Comparison of ENCODE assay signal across 36 cellular contexts in genomic region chr22:26784772-26785171, GRCh38.
"Had no signal": no experiment of that assay in that cellular context is flagged by ENCODE, and none has a peak within 500 bp of the region (broad histone marks: within the 10 kb centered on the region; RNA-seq: fewer than 3 reads in every experiment).

No MANE protein-coding gene starts in this region.

- H3K4me1 ChIP-seq: adrenal gland, body of pancreas, breast epithelium had no signal

- H3K27ac Mint-ChIP-seq: activated B cell treated with CpG ODN at 0.5 μM for 24 hours; activated CD4-positive, alpha-beta memory T cell treated with anti-CD3 and anti-CD28 coated beads for 36 hours; activated CD4-positive, alpha-beta T cell treated with anti-CD3 and anti-CD28 coated beads, Interleukin-2, amount 10 ng/mL, durations not matched to agents 24 days and 14 days; activated naive CD4-positive, alpha-beta T cell treated with anti-CD3 and anti-CD28 coated beads for 36 hours; activated T-cell treated with anti-CD3 and anti-CD28 coated beads, Interleukin-2, amount 50 U/mL, for 72 hours; activated T-helper 17 cell treated with anti-CD3 and anti-CD28 coated beads, Interleukin-2, amount 50 U/mL, for 72 hours; T-helper 1 cell treated with Interleukin-12 subunit alpha and Interleukin-12 subunit beta and Interleukin-4 antibody, amounts not matched to agents 30 μg/mL and 1 μg/mL, for 36 hours; T-helper 2 cell treated with Interferon-gamma antibody and Interleukin-4, amounts not matched to agents 5 μg/mL and 100 μg/mL, for 36 hours had no signal

- H3K9me3 Mint-ChIP-seq: activated B cell treated with CpG ODN at 0.5 μM for 24 hours; activated CD8-positive, alpha-beta T cell treated with anti-CD3 and anti-CD28 coated beads for 36 hours; activated naive CD8-positive, alpha-beta T cell treated with anti-CD3 and anti-CD28 coated beads for 36 hours; activated T-cell treated with anti-CD3 and anti-CD28 coated beads, Interleukin-2, amount 50 U/mL, for 4 hours; activated T-helper 17 cell treated with anti-CD3 and anti-CD28 coated beads, Interleukin-2, amount 50 U/mL, for 72 hours had no signal

- H3K4me1 Mint-ChIP-seq: activated CD4-positive, alpha-beta T cell treated with anti-CD3 and anti-CD28 coated beads, Interleukin-2, amount 10 ng/mL, durations not matched to agents 24 days and 14 days; activated T-helper 17 cell treated with anti-CD3 and anti-CD28 coated beads, Interleukin-2, amount 50 U/mL, for 72 hours had no signal

- H3K27me3 ChIP-seq: adrenal gland, body of pancreas, brain microvascular endothelial cell, breast epithelium had no signal

- DNase-seq: activated B cell treated with CpG ODN at 0.5 μM for 24 hours; activated CD4-positive, alpha-beta memory T cell treated with anti-CD3 and anti-CD28 coated beads for 36 hours; activated CD4-positive, alpha-beta T cell treated with anti-CD3 and anti-CD28 coated beads for 4 hours; activated CD4-positive, alpha-beta T cell treated with anti-CD3 and anti-CD28 coated beads, Interleukin-2, amount 10 ng/mL, durations not matched to agents 24 days and 14 days; activated CD4-positive, alpha-beta T cell treated with anti-CD3 and anti-CD28 coated beads, Interleukin-2, amount 50 U/mL, for 1 hour; activated CD4-positive, alpha-beta T cell treated with anti-CD3 and anti-CD28 coated beads, Interleukin-2, amount 50 U/mL, for 4 hours; activated CD4-positive, CD25-positive, alpha-beta regulatory T cell treated with anti-CD3 and anti-CD28 coated beads, Interleukin-2, amount 50 U/mL, for 72 hours; activated CD8-positive, alpha-beta memory T cell treated with anti-CD3 and anti-CD28 coated beads, Interleukin-2, amount 50 U/mL, for 4 hours; activated CD8-positive, alpha-beta T cell treated with anti-CD3 and anti-CD28 coated beads for 36 hours; activated effector memory CD4-positive, alpha-beta T cell treated with anti-CD3 and anti-CD28 coated beads, Interleukin-2, amount 50 U/mL, for 16 hours; activated gamma-delta T cell treated with Interleukin-2 at 50 U/mL for 16 hours; activated naive CD4-positive, alpha-beta T cell; activated naive CD4-positive, alpha-beta T cell treated with anti-CD3 and anti-CD28 coated beads for 36 hours; activated naive CD4-positive, alpha-beta T cell treated with anti-CD3 and anti-CD28 coated beads, Interleukin-2, amount 50 U/mL, for 16 hours; activated T-cell treated with anti-CD3 and anti-CD28 coated beads for 4 hours; activated T-cell treated with anti-CD3 and anti-CD28 coated beads, Interleukin-2, amount 50 U/mL, for 1 hour; activated T-cell treated with anti-CD3 and anti-CD28 coated beads, Interleukin-2, amount 50 U/mL, for 4 hours; activated T-cell treated with anti-CD3 and anti-CD28 coated beads, Interleukin-2, amount 50 U/mL, for 72 hours; adrenal gland; amniotic stem cell; aorta; body of pancreas; brain microvascular endothelial cell; central memory CD4-positive, alpha-beta T cell; T-helper 1 cell; T-helper 2 cell; T-helper 9 cell had no signal

- H3K27me3 Mint-ChIP-seq: activated B cell treated with CpG ODN at 0.5 μM for 24 hours; activated CD4-positive, alpha-beta memory T cell treated with anti-CD3 and anti-CD28 coated beads for 36 hours; activated CD4-positive, alpha-beta T cell treated with anti-CD3 and anti-CD28 coated beads, Interleukin-2, amount 10 ng/mL, durations not matched to agents 24 days and 14 days; activated CD8-positive, alpha-beta T cell treated with anti-CD3 and anti-CD28 coated beads for 36 hours; activated naive CD8-positive, alpha-beta T cell treated with anti-CD3 and anti-CD28 coated beads for 36 hours; activated T-helper 17 cell treated with anti-CD3 and anti-CD28 coated beads, Interleukin-2, amount 50 U/mL, for 72 hours had no signal

- H3K9me3 ChIP-seq: adrenal gland, body of pancreas, breast epithelium had no signal

- H3K36me3 ChIP-seq: adrenal gland, brain microvascular endothelial cell, breast epithelium had no signal

- ATAC-seq: activated CD8-positive, alpha-beta T cell treated with anti-CD3 and anti-CD28 coated beads for 36 hours; activated naive CD4-positive, alpha-beta T cell treated with anti-CD3 and anti-CD28 coated beads, Interleukin-2, amount 50 U/mL, for 72 hours; activated T-cell treated with anti-CD3 and anti-CD28 coated beads, Interleukin-2, amount 50 U/mL, for 4 hours; activated T-cell treated with anti-CD3 and anti-CD28 coated beads, Interleukin-2, amount 50 U/mL, for 72 hours; activated T-helper 17 cell treated with anti-CD3 and anti-CD28 coated beads, Interleukin-2, amount 50 U/mL, for 72 hours; body of pancreas had no signal

- H3K27ac ChIP-seq: adrenal gland, body of pancreas, brain microvascular endothelial cell, breast epithelium had no signal

- FAIRE-seq: astrocyte, TTC549 had no signal

- H3K4me3 ChIP-seq: adrenal gland, body of pancreas, breast epithelium had no signal

- H3K4me3 Mint-ChIP-seq: activated B cell treated with CpG ODN at 0.5 μM for 24 hours; activated CD4-positive, alpha-beta memory T cell treated with anti-CD3 and anti-CD28 coated beads for 36 hours; activated CD4-positive, alpha-beta T cell treated with anti-CD3 and anti-CD28 coated beads, Interleukin-2, amount 10 ng/mL, durations not matched to agents 24 days and 14 days; activated CD8-positive, alpha-beta T cell treated with anti-CD3 and anti-CD28 coated beads for 36 hours; activated naive CD4-positive, alpha-beta T cell treated with anti-CD3 and anti-CD28 coated beads for 36 hours; activated T-cell treated with anti-CD3 and anti-CD28 coated beads, Interleukin-2, amount 50 U/mL, for 4 hours; activated T-cell treated with anti-CD3 and anti-CD28 coated beads, Interleukin-2, amount 50 U/mL, for 72 hours; activated T-helper 1 cell treated with anti-CD3 and anti-CD28 coated beads, Interleukin-12 subunit alpha, Interleukin-12 subunit beta, Interleukin-2, Interleukin-4 antibody, amounts not matched to agents 30 ng/mL and 10 ng/mL and 1 ng/mL, durations not matched to agents 14 hours and 24 hours and 36 hours; activated T-helper 17 cell treated with anti-CD3 and anti-CD28 coated beads, Interleukin-2, amount 50 U/mL, for 72 hours; T-helper 1 cell treated with Interleukin-12 subunit alpha and Interleukin-12 subunit beta and Interleukin-4 antibody, amounts not matched to agents 30 μg/mL and 1 μg/mL, for 36 hours; T-helper 2 cell treated with Interferon-gamma antibody and Interleukin-4, amounts not matched to agents 5 μg/mL and 100 μg/mL, for 36 hours had no signal
